8 cellular contexts compared by ENCODE assay signal in the genomic region with DNA sequence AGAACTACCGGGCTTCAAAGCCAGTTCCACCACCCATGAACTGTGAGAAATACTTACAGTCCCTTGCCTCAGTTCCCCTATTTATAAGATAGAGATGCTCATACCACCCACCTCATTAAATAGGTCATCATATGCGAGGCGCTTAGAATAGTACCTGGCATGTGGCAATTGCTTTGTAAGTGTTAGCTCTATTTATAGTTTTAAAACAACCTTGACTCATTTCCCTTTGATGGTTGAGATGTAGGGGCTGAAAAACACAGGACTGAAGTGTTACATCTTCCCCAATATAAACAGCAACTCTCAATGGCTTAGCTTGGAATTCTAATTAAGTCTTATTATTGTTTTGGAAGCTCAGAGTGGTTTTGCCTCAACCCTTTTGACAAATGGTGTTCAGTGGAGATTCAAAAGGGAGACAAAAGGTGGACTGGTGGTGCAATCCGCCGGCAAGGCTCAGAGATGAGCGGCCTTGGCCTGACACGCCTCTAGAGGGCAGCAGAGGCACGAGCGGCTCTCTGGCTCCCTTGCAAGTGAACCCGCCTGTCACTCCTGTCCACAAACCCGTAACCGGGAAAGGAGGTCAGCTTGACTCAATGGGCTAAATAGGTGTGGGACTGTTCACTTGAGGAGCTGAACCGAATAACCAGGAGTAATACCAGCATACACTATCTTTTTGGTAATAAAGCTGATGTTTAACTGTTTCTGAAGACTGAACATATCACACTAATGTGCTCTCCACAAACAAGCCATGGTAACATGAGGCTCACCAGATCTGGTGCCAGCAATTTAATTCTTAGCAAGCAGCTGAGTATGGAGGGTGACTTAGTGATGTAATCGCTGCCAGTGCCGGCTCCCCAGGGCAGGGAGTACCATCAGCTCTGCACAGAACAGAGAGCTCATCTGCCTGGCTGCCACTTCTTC. TPM values are rescaled to one million over a fixed set of nuclear protein-coding genes. Genes with fewer than 3 reads are reported as not detected.
DNase-seq lines count a peak whose midpoint lies in the region; ATAC-seq and TF ChIP-seq lines count a peak whose summit lies in the region.

No MANE protein-coding gene starts in this region.

- no peaks in the 10 kb centered on the region for H3K9me3 ChIP-seq in CD4-positive, alpha-beta T cell (ENCODE audit: control insufficient read depth, low read length)

- no peak overlapping the region for H3K4me3 Mint-ChIP-seq in CD4-positive, alpha-beta T cell

- peak; percentile 95 for ATAC-seq in CD4-positive, alpha-beta T cell (ENCODE audit: poor library complexity)
- ATAC-seq in GM19395 (IDR thresholded peaks at IDR 0.05; ENCODE audit: unreplicated experiment) (peak; percentile 93), HG03457 (IDR thresholded peaks at IDR 0.05; ENCODE audit: unreplicated experiment) (peak; percentile 88)

- CTCF ChIA-PET in CD4-positive, alpha-beta T cell (lab: Charles Lee) = interaction anchor here (0.5 to 7.6 kb wide), 18 partner anchors 9 to 378 kb away, joined by 3 to 171 read pairs (median 4); partner anchors contain the start of gene SMYD2

- POLR2A ChIA-PET in CD4-positive, alpha-beta T cell (lab: Charles Lee) = interaction anchor here (0.6 to 1.5 kb wide), 5 partner anchors 9 to 1305 kb away, joined by 3 to 13 read pairs (median 3); partner anchors contain the start of genes KCTD3 and SMYD2

- H3K27ac Mint-ChIP-seq in CD4-positive, alpha-beta T cell = no peak overlapping the region

- H3K9me3 Mint-ChIP-seq in CD4-positive, alpha-beta T cell = no peaks in the 10 kb centered on the region

- intact Hi-C loops in CD4-positive, alpha-beta T cell (cut with DNase I, micrococcal nuclease) = loop anchor here (1.0 to 5.0 kb wide), 6 partner anchors 16 to 1266 kb away; partner anchors contain the start of gene SMYD2 (in 1 of the 2)

- no peak overlapping the region for H3K27ac ChIP-seq in CD4-positive, alpha-beta T cell (ENCODE audit: low read depth, low read length)

- H3K4me1 Mint-ChIP-seq in CD4-positive, alpha-beta T cell (ENCODE audit: low read depth) = no peaks in the 10 kb centered on the region

- peaks cover 32% of the 10 kb centered on the region for H3K27me3 ChIP-seq in CD4-positive, alpha-beta T cell (ENCODE audit: control insufficient read depth, insufficient read depth, low read length)

- H3K36me3 Mint-ChIP-seq in CD4-positive, alpha-beta T cell (ENCODE audit: low read depth) = no peaks in the 10 kb centered on the region

- H3K27me3 Mint-ChIP-seq in CD4-positive, alpha-beta T cell = peaks cover 85% of the 10 kb centered on the region

- peak; percentile 60 to 85 (median 77) for DNase-seq in CD4-positive, alpha-beta T cell
- DNase-seq in NCI-H526 (lab: John Stamatoyannopoulos, UW) (peak; percentile 29 to 73), dermis blood vessel endothelial cell (peak; percentile 88), lung microvascular endothelial cell (ENCODE audit: low read depth in 2 of 2) (peak; percentile 79 to 94)
- DNase-seq in activated CD4-positive, alpha-beta T cell treated with anti-CD3 and anti-CD28 coated beads, Interleukin-2, amount 50 U/mL, for 24 hours (ENCODE audit: low read depth in 1 of 2, low spot score in 1 of 2) = peak; percentile 61 to 74
- peak; percentile 60 for DNase-seq in stimulated activated CD8-positive, alpha-beta memory T cell treated with anti-CD3 and anti-CD28 coated beads, Interleukin-12 subunit alpha, Interleukin-12 subunit beta, amount 100 ng/mL, for 4 hours (ENCODE audit: low read depth)

- TF ChIP-seq CTCF in CD4-positive, alpha-beta T cell (IDR thresholded peaks at IDR 0.05) = peak; percentile 91

RNA-seq across cellular contexts. Expression of gene SMYD2, which starts 19.5 kb away (rescaled TPM):
- total RNA-seq in CD4-positive, alpha-beta T cell = 10 to 100 TPM; 17.1 to 17.6 TPM
- 160 and 174 TPM in 2 replicates for total RNA-seq in dermis blood vessel endothelial cell
- total RNA-seq in lung microvascular endothelial cell = 147 and 192 TPM in 2 replicates
